1 cellular context compared by ENCODE assay signal in the genomic region with DNA sequence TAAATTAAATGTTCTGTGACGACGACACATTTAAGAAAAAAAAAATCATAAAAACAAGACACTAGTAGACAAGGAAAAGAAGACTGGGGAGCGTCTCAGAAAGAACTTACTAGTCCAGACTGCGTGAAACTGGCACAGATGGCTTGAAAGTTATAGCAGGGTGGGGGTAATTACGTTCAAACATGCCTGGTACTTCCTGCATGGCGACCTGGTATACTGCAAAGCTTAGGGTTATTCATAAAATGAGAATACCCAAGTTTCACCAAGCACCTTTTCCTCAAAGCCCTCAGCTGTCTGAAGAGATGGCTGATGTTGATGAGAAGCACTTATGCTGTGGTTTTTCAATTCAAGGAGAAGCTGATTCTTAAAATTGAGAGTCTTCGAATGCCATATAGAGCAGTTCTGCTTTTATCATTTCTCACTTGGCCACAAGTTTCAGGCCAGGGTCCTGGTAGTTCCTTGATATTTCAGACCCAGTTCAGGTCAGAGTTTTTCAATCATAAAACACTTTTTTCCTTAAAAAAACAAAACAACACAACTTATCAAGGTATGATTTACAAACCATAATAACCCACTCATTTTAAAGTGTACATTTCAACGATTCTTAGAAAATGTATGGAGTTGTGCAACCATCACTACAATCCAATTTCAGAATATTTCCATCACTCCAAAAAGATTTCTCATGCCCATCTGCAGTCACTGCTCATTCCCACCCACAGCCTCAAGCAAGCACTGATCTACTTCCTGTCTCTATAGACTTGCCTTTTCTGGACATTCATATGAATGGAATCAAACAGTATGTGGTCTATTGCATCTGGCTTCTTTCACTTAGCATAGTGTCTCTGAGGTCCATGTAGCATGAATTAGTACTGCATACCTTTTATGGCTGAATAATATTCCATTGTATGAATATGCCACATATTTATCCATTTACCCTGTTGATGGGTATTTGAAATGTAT.
A peak's percentile ranks its signal among the peaks of the same experiment; 100 is the strongest.
TF ChIP-seq lines count a peak whose summit lies in the region.

No MANE protein-coding gene starts in this region.

TF ChIP-seq in K562, 482 proteins besides CTCF, POLR2A, EP300 and RAD21:
- TF ChIP-seq SRF (CRISPR knock-in tag; IDR thresholded peaks at IDR 0.05) (0 out of 4 replicates have a peak, but pooled peaks of 1 of the 2 experiments have one; percentile 35), CEBPB (tag; IDR thresholded peaks at IDR 0.05) (peak; percentile 44), PCBP1 (IDR thresholded peaks at IDR 0.05; ENCODE audit: low read depth, low read length, poor library complexity, severe bottlenecking) (no peak), CBX3 (IDR thresholded peaks at IDR 0.05; ENCODE audit: borderline replicate concordance in 1 of 2, low read length in 2 of 2) (no peak)
- TF ChIP-seq, protein P1, sequence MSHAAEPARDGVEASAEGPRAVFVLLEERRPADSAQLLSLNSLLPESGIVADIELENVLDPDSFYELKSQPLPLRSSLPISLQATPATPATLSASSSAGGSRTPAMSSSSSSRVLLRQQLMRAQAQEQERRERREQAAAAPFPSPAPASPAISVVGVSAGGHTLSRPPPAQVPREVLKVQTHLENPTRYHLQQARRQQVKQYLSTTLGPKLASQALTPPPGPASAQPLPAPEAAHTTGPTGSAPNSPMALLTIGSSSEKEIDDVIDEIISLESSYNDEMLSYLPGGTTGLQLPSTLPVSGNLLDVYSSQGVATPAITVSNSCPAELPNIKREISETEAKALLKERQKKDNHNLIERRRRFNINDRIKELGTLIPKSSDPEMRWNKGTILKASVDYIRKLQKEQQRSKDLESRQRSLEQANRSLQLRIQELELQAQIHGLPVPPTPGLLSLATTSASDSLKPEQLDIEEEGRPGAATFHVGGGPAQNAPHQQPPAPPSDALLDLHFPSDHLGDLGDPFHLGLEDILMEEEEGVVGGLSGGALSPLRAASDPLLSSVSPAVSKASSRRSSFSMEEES (CRISPR knock-in tag; IDR thresholded peaks at IDR 0.05): no peak
